In the genomic region with DNA sequence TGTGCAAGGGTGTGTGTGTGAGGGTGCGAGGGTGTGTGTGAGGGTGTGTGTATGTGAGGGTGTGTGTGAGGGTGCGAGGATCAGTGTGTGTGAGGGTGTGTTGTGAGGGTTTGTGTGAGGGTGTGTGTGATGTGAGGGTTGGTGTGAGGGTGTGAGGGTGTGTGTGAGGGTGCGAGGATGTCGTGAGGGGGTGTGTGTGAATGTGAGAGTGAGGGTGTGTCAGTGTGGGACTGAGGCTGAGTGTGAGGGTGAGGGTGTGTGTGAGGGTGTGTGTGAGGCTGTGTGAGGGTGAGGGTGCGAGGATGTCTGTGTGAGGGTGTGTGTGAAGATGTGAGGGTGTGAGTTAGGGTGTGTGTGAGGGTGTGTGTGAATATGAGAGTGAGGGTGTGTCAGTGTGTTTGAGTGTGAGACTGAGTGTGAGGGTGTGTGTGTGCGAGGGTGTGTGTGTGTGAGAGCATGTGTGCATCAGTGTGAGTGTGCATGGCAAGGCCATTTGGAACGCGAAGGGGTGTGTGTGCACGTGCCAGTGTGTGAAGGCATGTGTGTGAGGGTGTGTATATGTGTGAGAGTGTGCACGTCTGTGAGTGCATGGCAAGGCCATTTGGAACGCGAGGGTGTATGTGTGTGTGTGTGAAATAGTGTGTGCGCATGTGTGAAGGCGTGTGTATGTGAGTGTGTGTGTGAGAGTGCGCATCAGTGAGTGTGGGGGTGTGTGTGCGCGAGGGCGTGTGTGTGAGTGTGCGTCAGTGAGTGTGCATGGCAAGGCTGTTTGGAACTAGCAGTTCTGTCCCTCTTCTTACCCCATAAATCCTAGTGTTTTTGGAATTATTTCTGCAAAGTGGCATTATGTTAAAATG, we compare ENCODE assay signal across 1 cellular context.
A peak's percentile ranks its signal among the peaks of the same experiment; 100 is the strongest.
TF ChIP-seq lines count a peak whose summit lies in the region.

No MANE protein-coding gene starts in this region.

TF ChIP-seq in GM12878, 131 proteins besides CTCF, POLR2A, EP300 and RAD21 (continued from another document):
- TF ChIP-seq, protein P1, sequence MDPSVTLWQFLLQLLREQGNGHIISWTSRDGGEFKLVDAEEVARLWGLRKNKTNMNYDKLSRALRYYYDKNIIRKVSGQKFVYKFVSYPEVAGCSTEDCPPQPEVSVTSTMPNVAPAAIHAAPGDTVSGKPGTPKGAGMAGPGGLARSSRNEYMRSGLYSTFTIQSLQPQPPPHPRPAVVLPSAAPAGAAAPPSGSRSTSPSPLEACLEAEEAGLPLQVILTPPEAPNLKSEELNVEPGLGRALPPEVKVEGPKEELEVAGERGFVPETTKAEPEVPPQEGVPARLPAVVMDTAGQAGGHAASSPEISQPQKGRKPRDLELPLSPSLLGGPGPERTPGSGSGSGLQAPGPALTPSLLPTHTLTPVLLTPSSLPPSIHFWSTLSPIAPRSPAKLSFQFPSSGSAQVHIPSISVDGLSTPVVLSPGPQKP (IDR thresholded peaks at IDR 0.05; ENCODE audit: low read depth, low read length) = no peak
- TF ChIP-seq POU2F2 (IDR thresholded peaks at IDR 0.05; ENCODE audit: borderline replicate concordance, low read depth, low read length) (no peak), GABPA (IDR thresholded peaks at IDR 0.05; ENCODE audit: low read depth) (no peak), ZNF274 (IDR thresholded peaks at IDR 0.05; ENCODE audit: insufficient read depth, insufficient read length) (no peak)
- TF ChIP-seq, protein P2, sequence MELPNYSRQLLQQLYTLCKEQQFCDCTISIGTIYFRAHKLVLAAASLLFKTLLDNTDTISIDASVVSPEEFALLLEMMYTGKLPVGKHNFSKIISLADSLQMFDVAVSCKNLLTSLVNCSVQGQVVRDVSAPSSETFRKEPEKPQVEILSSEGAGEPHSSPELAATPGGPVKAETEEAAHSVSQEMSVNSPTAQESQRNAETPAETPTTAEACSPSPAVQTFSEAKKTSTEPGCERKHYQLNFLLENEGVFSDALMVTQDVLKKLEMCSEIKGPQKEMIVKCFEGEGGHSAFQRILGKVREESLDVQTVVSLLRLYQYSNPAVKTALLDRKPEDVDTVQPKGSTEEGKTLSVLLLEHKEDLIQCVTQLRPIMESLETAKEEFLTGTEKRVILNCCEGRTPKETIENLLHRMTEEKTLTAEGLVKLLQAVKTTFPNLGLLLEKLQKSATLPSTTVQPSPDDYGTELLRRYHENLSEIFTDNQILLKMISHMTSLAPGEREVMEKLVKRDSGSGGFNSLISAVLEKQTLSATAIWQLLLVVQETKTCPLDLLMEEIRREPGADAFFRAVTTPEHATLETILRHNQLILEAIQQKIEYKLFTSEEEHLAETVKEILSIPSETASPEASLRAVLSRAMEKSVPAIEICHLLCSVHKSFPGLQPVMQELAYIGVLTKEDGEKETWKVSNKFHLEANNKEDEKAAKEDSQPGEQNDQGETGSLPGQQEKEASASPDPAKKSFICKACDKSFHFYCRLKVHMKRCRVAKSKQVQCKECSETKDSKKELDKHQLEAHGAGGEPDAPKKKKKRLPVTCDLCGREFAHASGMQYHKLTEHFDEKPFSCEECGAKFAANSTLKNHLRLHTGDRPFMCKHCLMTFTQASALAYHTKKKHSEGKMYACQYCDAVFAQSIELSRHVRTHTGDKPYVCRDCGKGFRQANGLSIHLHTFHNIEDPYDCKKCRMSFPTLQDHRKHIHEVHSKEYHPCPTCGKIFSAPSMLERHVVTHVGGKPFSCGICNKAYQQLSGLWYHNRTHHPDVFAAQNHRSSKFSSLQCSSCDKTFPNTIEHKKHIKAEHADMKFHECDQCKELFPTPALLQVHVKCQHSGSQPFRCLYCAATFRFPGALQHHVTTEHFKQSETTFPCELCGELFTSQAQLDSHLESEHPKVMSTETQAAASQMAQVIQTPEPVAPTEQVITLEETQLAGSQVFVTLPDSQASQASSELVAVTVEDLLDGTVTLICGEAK (IDR thresholded peaks at IDR 0.05; ENCODE audit: borderline replicate concordance) = no peak
- TF ChIP-seq, protein P3, sequence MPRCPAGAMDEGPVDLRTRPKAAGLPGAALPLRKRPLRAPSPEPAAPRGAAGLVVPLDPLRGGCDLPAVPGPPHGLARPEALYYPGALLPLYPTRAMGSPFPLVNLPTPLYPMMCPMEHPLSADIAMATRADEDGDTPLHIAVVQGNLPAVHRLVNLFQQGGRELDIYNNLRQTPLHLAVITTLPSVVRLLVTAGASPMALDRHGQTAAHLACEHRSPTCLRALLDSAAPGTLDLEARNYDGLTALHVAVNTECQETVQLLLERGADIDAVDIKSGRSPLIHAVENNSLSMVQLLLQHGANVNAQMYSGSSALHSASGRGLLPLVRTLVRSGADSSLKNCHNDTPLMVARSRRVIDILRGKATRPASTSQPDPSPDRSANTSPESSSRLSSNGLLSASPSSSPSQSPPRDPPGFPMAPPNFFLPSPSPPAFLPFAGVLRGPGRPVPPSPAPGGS (IDR thresholded peaks at IDR 0.05; ENCODE audit: borderline replicate concordance, insufficient read depth, low read depth, low read length, poor library complexity, severe bottlenecking) = peak; percentile 89
- TF ChIP-seq, protein P4, sequence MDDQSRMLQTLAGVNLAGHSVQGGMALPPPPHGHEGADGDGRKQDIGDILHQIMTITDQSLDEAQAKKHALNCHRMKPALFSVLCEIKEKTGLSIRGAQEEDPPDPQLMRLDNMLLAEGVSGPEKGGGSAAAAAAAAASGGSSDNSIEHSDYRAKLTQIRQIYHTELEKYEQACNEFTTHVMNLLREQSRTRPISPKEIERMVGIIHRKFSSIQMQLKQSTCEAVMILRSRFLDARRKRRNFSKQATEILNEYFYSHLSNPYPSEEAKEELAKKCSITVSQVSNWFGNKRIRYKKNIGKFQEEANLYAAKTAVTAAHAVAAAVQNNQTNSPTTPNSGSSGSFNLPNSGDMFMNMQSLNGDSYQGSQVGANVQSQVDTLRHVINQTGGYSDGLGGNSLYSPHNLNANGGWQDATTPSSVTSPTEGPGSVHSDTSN (IDR thresholded peaks at IDR 0.05; ENCODE audit: insufficient replicate concordance, low read depth, low read length) = peak; percentile 46
